8 cellular contexts compared by ENCODE assay signal in genomic region chr12:130838951-130839769, GRCh38. TPM values are rescaled to one million over a fixed set of nuclear protein-coding genes. Genes with fewer than 3 reads are reported as not detected.
DNase-seq lines count a peak whose midpoint lies in the region; ATAC-seq, FAIRE-seq and TF ChIP-seq lines count a peak whose summit lies in the region.

STX2 (minus strand) TSS chr12:130839250; CDS start chr12:130839099, 151 bp downstream.

- DNase-seq in AG09309 (ENCODE audit: low read depth) (no peak), NCI-H2196 treated with DMSO at 0.1 percent for 48 hours (lab: John Stamatoyannopoulos, UW; ENCODE audit: unreplicated experiment) (peak; percentile 59), keratinocyte (ENCODE audit: low read depth, low spot score) (no peak)
- DNase-seq in activated CD4-positive, CD25-positive, alpha-beta regulatory T cell treated with anti-CD3 and anti-CD28 coated beads, Interleukin-2, amount 50 U/mL, for 16 hours (ENCODE audit: low read depth, low spot score): peak; percentile 84
- peak; percentile 90 for DNase-seq in central memory CD4-positive, alpha-beta T cell
- peak; percentile 75 to 86 (median 81) for DNase-seq in stimulated activated CD4-positive, alpha-beta T cell treated with anti-CD3 and anti-CD28 coated beads, Interleukin-12 subunit alpha, Interleukin-12 subunit beta, amount 100 ng/mL, for 48 hours (ENCODE audit: low read depth in 2 of 3, low spot score in 1 of 3)

- peak within 1 kb of the TSS; percentile 78 for H2AFZ ChIP-seq in keratinocyte (ENCODE audit: control insufficient read depth, low read length)

- peak within 1 kb of the TSS; percentile 94 for H3K4me2 ChIP-seq in keratinocyte (ENCODE audit: control insufficient read depth, extremely low read depth, insufficient read depth, low read depth, low read length)

- peak; percentile 72 for ATAC-seq in GM18870 (IDR thresholded peaks at IDR 0.05; ENCODE audit: unreplicated experiment)
- ATAC-seq in HG03103 (IDR thresholded peaks at IDR 0.05; ENCODE audit: low read depth, unreplicated experiment): peak; percentile 69

- peaks cover 15% of the 10 kb centered on the region for H3K4me1 ChIP-seq in keratinocyte (ENCODE audit: control insufficient read depth, extremely low read depth, insufficient read depth, low read length)

- no peaks in the 10 kb centered on the region for H3K9me1 ChIP-seq in keratinocyte (ENCODE audit: control insufficient read depth, extremely low read depth, insufficient read depth, low read length)

- H3K4me3 ChIP-seq in AG09309 (ENCODE audit: control insufficient read depth, low read depth, low read length) (peak within 1 kb of the TSS; percentile 96), keratinocyte (ENCODE audit: control insufficient read depth in 2 of 3, extremely low read depth in 1 of 3, insufficient read depth in 2 of 3, low read depth in 1 of 3, low read length in 3 of 3) (peak within 1 kb of the TSS; percentile 57 to 93 (median 70))

- no peak for FAIRE-seq in keratinocyte (lab: Jason Lieb, UNC)

- no peaks in the 10 kb centered on the region for H3K9me3 ChIP-seq in keratinocyte (ENCODE audit: control insufficient read depth, low read depth, low read length)

- dilution Hi-C loops in keratinocyte (cut with MboI; ENCODE audit: extremely low pct_ligation_motif_present, low sequenced_read_pairs): no loop called here

- no peaks in the 10 kb centered on the region for H4K20me1 ChIP-seq in keratinocyte (ENCODE audit: control insufficient read depth, extremely low read depth, insufficient read depth, low read length)

- peaks cover 34% of the 10 kb centered on the region for H3K79me2 ChIP-seq in keratinocyte (ENCODE audit: control insufficient read depth, insufficient read depth, low read length)

- peak within 1 kb of the TSS; percentile 3 for H3K27ac ChIP-seq in keratinocyte (ENCODE audit: control insufficient read depth, insufficient read depth, low read length)

- peaks cover 1 to 2% of the 10 kb centered on the region in 2 experiments for H3K36me3 ChIP-seq in keratinocyte (ENCODE audit: control insufficient read depth in 2 of 2, extremely low read depth in 1 of 2, insufficient read depth in 2 of 2, low read length in 2 of 2)

- no peaks in the 10 kb centered on the region for H3K27me3 ChIP-seq in keratinocyte (ENCODE audit: control insufficient read depth, extremely low read depth, insufficient read depth, low read length)

- peak; percentile 43 for TF ChIP-seq CTCF in AG09309 (IDR thresholded peaks at IDR 0.05; ENCODE audit: control insufficient read depth, insufficient read depth, low read depth, low read length, missing control alignments)
- peak; percentile 15 to 58 (median 30) for TF ChIP-seq CTCF in keratinocyte (optimal IDR thresholded peaks at IDR 0.05 in 1 of 3, IDR thresholded peaks at IDR 0.05 in 1 of 3, conservative IDR thresholded peaks at IDR 0.05 in 1 of 3; ENCODE audit: extremely low read depth in 1 of 3, insufficient read depth in 2 of 3, low read length in 3 of 3)

- peak within 1 kb of the TSS; percentile 68 for H3K9ac ChIP-seq in keratinocyte (ENCODE audit: control insufficient read depth, extremely low read depth, insufficient read depth, low read length)

RNA-seq across cellular contexts. Expression of gene STX2, which starts in this region (rescaled TPM):
- 14.8 to 24.1 TPM (median 18.9 TPM) in 3 replicates for polyA plus RNA-seq in keratinocyte
- polyA plus RNA-seq in keratinocyte (2011; ENCODE audit: low read depth): 45.9 TPM
- polyA plus RNA-seq in keratinocyte (2011; cell fraction: cytosol; rRNA removed): 12.7 and 18.4 TPM in 2 replicates
- polyA plus RNA-seq in keratinocyte (2011; cell fraction: nucleus; rRNA removed): 39.9 and 45.8 TPM in 2 replicates
- polyA plus RNA-seq in keratinocyte (2012; ENCODE audit: low replicate concordance): 5.6 and 16.1 TPM in 2 replicates
- 6.2 to 13.8 TPM (median 6.9 TPM) in 3 replicates for polyA minus RNA-seq in keratinocyte
- polyA minus RNA-seq in keratinocyte (2011; cell fraction: cytosol; rRNA and poly(A)+ RNA removed): 9.8 TPM
- polyA minus RNA-seq in keratinocyte (2011; cell fraction: nucleus; rRNA and poly(A)+ RNA removed): 4.9 and 9.9 TPM in 2 replicates

Comparison
In these comparisons a context has a peak if more than half of its experiments do, and no peak if none do; other contexts are left out.
1. DNase-seq: peak in NCI-H2196 treated with DMSO at 0.1 percent for 48 hours (single experiment), activated CD4-positive, CD25-positive, alpha-beta regulatory T cell treated with anti-CD3 and anti-CD28 coated beads, Interleukin-2, amount 50 U/mL, for 16 hours (single experiment), central memory CD4-positive, alpha-beta T cell (single experiment) and stimulated activated CD4-positive, alpha-beta T cell treated with anti-CD3 and anti-CD28 coated beads, Interleukin-12 subunit alpha, Interleukin-12 subunit beta, amount 100 ng/mL, for 48 hours (3 of 3); none in AG09309 (single experiment) and keratinocyte (single experiment).